ENCODE assay signal across 16 cellular contexts in genomic region chr16:22663389-22664064, GRCh38.
DNase-seq lines count a peak whose midpoint lies in the region; ATAC-seq and TF ChIP-seq lines count a peak whose summit lies in the region.
"Had no signal": no experiment of that assay in that cellular context is flagged by ENCODE, and none has a peak within 500 bp of the region (broad histone marks: within the 10 kb centered on the region; RNA-seq: fewer than 3 reads in every experiment).

No MANE protein-coding gene starts in this region.

- peak; percentile 43 for DNase-seq in activated CD8-positive, alpha-beta memory T cell treated with anti-CD3 and anti-CD28 coated beads for 24 hours
- DNase-seq in activated CD8-positive, alpha-beta memory T cell treated with anti-CD3 and anti-CD28 coated beads, Interleukin-2, amount 50 U/mL, for 4 hours: no peak
- DNase-seq in D341Med (ENCODE audit: low spot score) (peak; percentile 9), coronary artery (ENCODE audit: low spot score) (peak; percentile 68), osteocyte (ENCODE audit: extremely low spot score, unreplicated experiment) (peak; percentile 80), NCI-H2171 treated with DMSO at 0.1 percent for 48 hours (lab: John Stamatoyannopoulos, UW) (no peak), GF-D8 (lab: John Stamatoyannopoulos, UW) (no peak)
- DNase-seq: 8988T; AML-193; Caco-2; CD8-positive, alpha-beta memory T cell had no signal

- no peak for ATAC-seq in GM18502 (IDR thresholded peaks at IDR 0.05; ENCODE audit: poor library complexity, unreplicated experiment)
- ATAC-seq: GM12878, HCT116 had no signal

- no peaks in the 10 kb centered on the region for H3K9me3 Mint-ChIP-seq in osteocyte (ENCODE audit: unreplicated experiment)
- H3K9me3 Mint-ChIP-seq: CD8-positive, alpha-beta memory T cell had no signal

- H3K4me3 Mint-ChIP-seq in osteocyte (ENCODE audit: unreplicated experiment): no peak overlapping the region
- H3K4me3 Mint-ChIP-seq: CD8-positive, alpha-beta memory T cell had no signal

- TF ChIP-seq CTCF in coronary artery (IDR thresholded peaks at IDR 0.05) (no peak), osteocyte (IDR thresholded peaks at IDR 0.05) (no peak)

- no peak overlapping the region for H3K27ac ChIP-seq in coronary artery
- H3K27ac ChIP-seq: BLaER1, HL-60 had no signal

- H3K27me3 Mint-ChIP-seq in osteocyte (ENCODE audit: unreplicated experiment): no peaks in the 10 kb centered on the region

- H3K4me3 ChIP-seq in coronary artery: no peak overlapping the region
- H3K4me3 ChIP-seq: BLaER1, GM12878 had no signal

- no peaks in the 10 kb centered on the region for H3K36me3 Mint-ChIP-seq in osteocyte (ENCODE audit: unreplicated experiment)
- H3K36me3 Mint-ChIP-seq: CD8-positive, alpha-beta memory T cell had no signal

- H3K4me1 Mint-ChIP-seq in osteocyte (ENCODE audit: unreplicated experiment): no peaks in the 10 kb centered on the region
- H3K4me1 Mint-ChIP-seq: CD8-positive, alpha-beta memory T cell had no signal

- H3K27ac Mint-ChIP-seq in osteocyte (ENCODE audit: unreplicated experiment): no peak overlapping the region
- H3K27ac Mint-ChIP-seq: CD8-positive, alpha-beta memory T cell had no signal

Comparison
In these comparisons a context has a peak if more than half of its experiments do, and no peak if none do; other contexts are left out.
1. DNase-seq: peak in activated CD8-positive, alpha-beta memory T cell treated with anti-CD3 and anti-CD28 coated beads for 24 hours (single experiment), D341Med (single experiment), coronary artery (single experiment) and osteocyte (single experiment); none in activated CD8-positive, alpha-beta memory T cell treated with anti-CD3 and anti-CD28 coated beads, Interleukin-2, amount 50 U/mL, for 4 hours (single experiment), NCI-H2171 treated with DMSO at 0.1 percent for 48 hours (single experiment) and GF-D8 (single experiment).